ENCODE assay signal across 27 cellular contexts in genomic region chr17:33451221-33451620, GRCh38.
"Had no signal": no experiment of that assay in that cellular context is flagged by ENCODE, and none has a peak within 500 bp of the region (broad histone marks: within the 10 kb centered on the region; RNA-seq: fewer than 3 reads in every experiment).

No MANE protein-coding gene starts in this region.

- H3K4me1 ChIP-seq: body of pancreas, parathyroid adenoma, right lobe of liver, stomach, suprapubic skin, transverse colon, uterus had no signal

- FAIRE-seq: endothelial cell of umbilical vein had no signal

- H3K36me3 Mint-ChIP-seq: activated naive CD8-positive, alpha-beta T cell treated with anti-CD3 and anti-CD28 coated beads, Interleukin-2, amount 10 ng/mL, durations not matched to agents 7 days and 5 days; memory B cell; stimulated activated effector memory CD8-positive, alpha-beta T cell treated with anti-CD3 and anti-CD28 coated beads, Interleukin-12 subunit alpha, Interleukin-12 subunit beta, amount 100 ng/mL, for 72 hours had no signal

- H3K36me3 ChIP-seq: right lobe of liver, stomach, suprapubic skin, transverse colon, uterus had no signal

- H3K9me3 ChIP-seq: mucosa of descending colon, right lobe of liver, transverse colon, uterus had no signal

- ATAC-seq: activated CD4-positive, alpha-beta T cell treated with anti-CD3 and anti-CD28 coated beads for 36 hours; body of pancreas; mucosa of descending colon; right lobe of liver; stimulated activated effector memory CD8-positive, alpha-beta T cell treated with anti-CD3 and anti-CD28 coated beads, Interleukin-12 subunit alpha, Interleukin-12 subunit beta, amount 100 ng/mL, for 72 hours had no signal

- H3K4me3 Mint-ChIP-seq: activated B cell treated with CpG ODN at 0.5 μM for 24 hours; activated CD4-positive, alpha-beta T cell treated with anti-CD3 and anti-CD28 coated beads for 36 hours; activated naive CD4-positive, alpha-beta T cell treated with anti-CD3 and anti-CD28 coated beads for 36 hours; activated naive CD8-positive, alpha-beta T cell treated with anti-CD3 and anti-CD28 coated beads, Interleukin-2, amount 10 ng/mL, durations not matched to agents 7 days and 5 days; memory B cell; stimulated activated effector memory CD8-positive, alpha-beta T cell treated with anti-CD3 and anti-CD28 coated beads, Interleukin-12 subunit alpha, Interleukin-12 subunit beta, amount 100 ng/mL, for 72 hours; T-helper 1 cell treated with Interleukin-12 subunit alpha and Interleukin-12 subunit beta and Interleukin-4 antibody, amounts not matched to agents 30 μg/mL and 1 μg/mL, for 36 hours had no signal

- H3K27ac ChIP-seq: body of pancreas, parathyroid adenoma, right lobe of liver, skin epidermis, stomach, suprapubic skin, transverse colon, uterus had no signal

- H3K27ac Mint-ChIP-seq: activated B cell treated with CpG ODN at 0.5 μM for 24 hours; activated CD4-positive, alpha-beta T cell treated with anti-CD3 and anti-CD28 coated beads for 36 hours; activated naive CD4-positive, alpha-beta T cell treated with anti-CD3 and anti-CD28 coated beads for 36 hours; activated naive CD8-positive, alpha-beta T cell treated with anti-CD3 and anti-CD28 coated beads, Interleukin-2, amount 10 ng/mL, durations not matched to agents 7 days and 5 days; memory B cell; stimulated activated effector memory CD8-positive, alpha-beta T cell treated with anti-CD3 and anti-CD28 coated beads, Interleukin-12 subunit alpha, Interleukin-12 subunit beta, amount 100 ng/mL, for 72 hours; T-helper 1 cell treated with Interleukin-12 subunit alpha and Interleukin-12 subunit beta and Interleukin-4 antibody, amounts not matched to agents 30 μg/mL and 1 μg/mL, for 36 hours had no signal

- H3K27me3 ChIP-seq: body of pancreas, right lobe of liver, transverse colon, uterus had no signal

- H3K27me3 Mint-ChIP-seq: activated B cell treated with CpG ODN at 0.5 μM for 24 hours had no signal

- H3K4me3 ChIP-seq: body of pancreas, mucosa of descending colon, right lobe of liver, skin epidermis, stomach, suprapubic skin, transverse colon, uterus had no signal

- H3K4me1 Mint-ChIP-seq: activated B cell treated with CpG ODN at 0.5 μM for 24 hours; activated CD4-positive, alpha-beta T cell treated with anti-CD3 and anti-CD28 coated beads for 36 hours; activated naive CD8-positive, alpha-beta T cell treated with anti-CD3 and anti-CD28 coated beads, Interleukin-2, amount 10 ng/mL, durations not matched to agents 7 days and 5 days; memory B cell; stimulated activated effector memory CD8-positive, alpha-beta T cell treated with anti-CD3 and anti-CD28 coated beads, Interleukin-12 subunit alpha, Interleukin-12 subunit beta, amount 100 ng/mL, for 72 hours had no signal

- DNase-seq: activated B cell treated with CpG ODN at 0.5 μM for 24 hours; activated CD4-positive, alpha-beta T cell treated with anti-CD3 and anti-CD28 coated beads for 36 hours; activated CD4-positive, alpha-beta T cell treated with anti-CD3 and anti-CD28 coated beads, Interleukin-2, amount 50 U/mL, for 4 hours; activated effector memory CD4-positive, alpha-beta T cell treated with Interleukin-2 at 50 U/mL for 16 hours; activated naive CD4-positive, alpha-beta T cell treated with anti-CD3 and anti-CD28 coated beads for 36 hours; activated naive CD8-positive, alpha-beta T cell treated with anti-CD3 and anti-CD28 coated beads, Interleukin-2, amount 10 ng/mL, durations not matched to agents 7 days and 5 days; activated T-cell treated with anti-CD3 and anti-CD28 coated beads, Interleukin-2, amount 50 U/mL, for 48 hours; amygdala; body of pancreas; dermis blood vessel endothelial cell; effector memory CD4-positive, alpha-beta T cell; foreskin fibroblast; mucosa of descending colon; nucleus accumbens; right lobe of liver; stimulated activated CD4-positive, alpha-beta T cell treated with anti-CD3 and anti-CD28 coated beads, Interleukin-2, amount 100 ng/mL, for 24 hours; stomach; T1000; transverse colon; uterus had no signal
